ENCODE assay signal across 12 cellular contexts in the genomic region with DNA sequence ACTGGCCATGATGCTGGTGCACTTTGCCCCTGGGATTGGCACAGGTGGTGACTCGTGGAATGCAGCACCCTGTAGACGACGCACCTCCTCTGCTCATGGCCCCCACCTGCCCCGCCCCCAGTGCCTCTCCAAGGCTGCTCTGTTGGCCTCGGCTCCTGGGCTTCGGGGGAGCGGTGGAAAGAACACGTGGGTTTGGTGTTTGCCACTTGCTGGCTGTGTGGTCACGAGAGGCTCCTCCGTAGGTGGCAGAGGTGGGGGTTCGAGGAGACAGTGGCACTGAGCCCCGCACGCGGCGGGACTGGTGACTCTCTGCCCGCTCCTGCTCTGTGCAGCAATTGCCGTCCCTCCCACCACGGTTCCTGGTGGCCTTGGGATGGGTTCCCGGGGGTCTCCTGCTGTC.
"Had no signal": no experiment of that assay in that cellular context is flagged by ENCODE, and none has a peak within 500 bp of the region (broad histone marks: within the 10 kb centered on the region; RNA-seq: fewer than 3 reads in every experiment).

No MANE protein-coding gene starts in this region.

- H3K27me3 ChIP-seq: cardiac muscle cell, gastroesophageal sphincter, tibial nerve had no signal

- ATAC-seq: gastroesophageal sphincter; stimulated activated memory B cell treated with anti-CD40 and anti-IgM and Interleukin-4, amounts not matched to agents 10 μg/mL and 1 μg/mL and 100 μg/mL, for 72 hours had no signal

- H3K4me3 ChIP-seq: cardiac muscle cell, gastroesophageal sphincter, tibial nerve had no signal

- H3K4me1 ChIP-seq: gastroesophageal sphincter, tibial nerve had no signal

- H3K9me3 ChIP-seq: gastroesophageal sphincter, tibial nerve had no signal

- H3K27ac ChIP-seq: cardiac muscle cell, gastroesophageal sphincter, tibial nerve had no signal

- FAIRE-seq: astrocyte, colon, endometrium had no signal

- DNase-seq: activated CD4-positive, alpha-beta T cell treated with anti-CD3 and anti-CD28 coated beads, Interleukin-2, amount 10 ng/mL, durations not matched to agents 24 days and 14 days; activated CD4-positive, CD25-positive, alpha-beta regulatory T cell; activated naive CD4-positive, alpha-beta T cell treated with Interleukin-2 at 50 U/mL for 16 hours; islet precursor cell; nephron progenitor cell had no signal
